In the genomic region with DNA sequence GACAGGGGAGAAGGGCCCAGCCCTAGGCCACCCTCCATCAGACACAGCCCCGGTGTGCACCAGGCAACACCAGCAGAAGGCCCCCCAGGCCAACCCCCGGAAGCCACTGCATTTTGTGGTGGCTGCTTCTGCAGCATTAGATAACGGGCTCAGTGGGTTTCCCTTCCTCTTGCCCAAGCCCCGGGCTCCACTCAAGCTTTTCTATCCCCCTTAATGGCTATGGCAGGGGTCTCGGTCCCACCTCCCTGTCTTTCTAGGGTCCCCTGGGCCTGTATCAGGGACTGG, we compare ENCODE assay signal across 24 cellular contexts. TPM values are rescaled to one million over a fixed set of nuclear protein-coding genes. Genes with fewer than 3 reads are reported as not detected.
DNase-seq lines count a peak whose midpoint lies in the region; ATAC-seq lines count a peak whose summit lies in the region.
"Had no signal": no experiment of that assay in that cellular context is flagged by ENCODE, and none has a peak within 500 bp of the region (broad histone marks: within the 10 kb centered on the region; RNA-seq: fewer than 3 reads in every experiment).

No MANE protein-coding gene starts in this region.

- no peaks in the 10 kb centered on the region for H3K27me3 Mint-ChIP-seq in stimulated activated naive CD8-positive, alpha-beta T cell treated with anti-CD3 and anti-CD28 coated beads, Interleukin-15, amount 100 ng/mL, for 72 hours
- H3K27me3 Mint-ChIP-seq in T-helper 17 cell (no peaks in the 10 kb centered on the region), immature natural killer cell (ENCODE audit: low read depth in 3 of 3) (peaks cover 2 to 16% (median 7%) of the 10 kb centered on the region in 3 donors)
- H3K27me3 Mint-ChIP-seq: activated CD4-positive, alpha-beta memory T cell treated with anti-CD3 and anti-CD28 coated beads, Interleukin-2, amount 10 ng/mL, durations not matched to agents 7 days and 5 days; activated T-cell treated with anti-CD3 and anti-CD28 coated beads, Interleukin-2, amount 50 U/mL, for 24 hours; memory B cell had no signal

- peaks cover 0 to 8% of the 10 kb centered on the region in 2 donors for H3K9me3 Mint-ChIP-seq in stimulated activated naive CD8-positive, alpha-beta T cell treated with anti-CD3 and anti-CD28 coated beads, Interleukin-15, amount 100 ng/mL, for 72 hours
- H3K9me3 Mint-ChIP-seq in immature natural killer cell: no peaks in the 10 kb centered on the region
- H3K9me3 Mint-ChIP-seq: memory B cell had no signal

- H3K4me1 Mint-ChIP-seq in stimulated activated naive CD8-positive, alpha-beta T cell treated with anti-CD3 and anti-CD28 coated beads, Interleukin-15, amount 100 ng/mL, for 72 hours: peaks cover 16% of the 10 kb centered on the region
- H3K4me1 Mint-ChIP-seq in T-helper 17 cell (peaks cover 3% of the 10 kb centered on the region), immature natural killer cell (peaks cover 8 to 40% of the 10 kb centered on the region in 2 donors)
- H3K4me1 Mint-ChIP-seq: memory B cell had no signal

- no peak for ATAC-seq in stimulated activated naive CD8-positive, alpha-beta T cell treated with anti-CD3 and anti-CD28 coated beads, Interleukin-15, amount 100 ng/mL, for 72 hours
- no peak for ATAC-seq in stimulated activated naive CD8-positive, alpha-beta T cell treated with anti-CD3 and anti-CD28 coated beads, Interleukin-15, Interleukin-2, amounts not matched to agents 100 U/mL and 50 U/mL, for 24 hours
- no peak for ATAC-seq in T-helper 17 cell
- ATAC-seq: SK-N-SH treated with all-trans-retinoic acid at 6 μM for 48 hours had no signal

- no peaks in the 10 kb centered on the region for H3K9me3 ChIP-seq in T-helper 17 cell (ENCODE audit: control insufficient read depth, low read length, poor library complexity, severe bottlenecking)
- H3K9me3 ChIP-seq: suprapubic skin had no signal

- peak overlapping the region; percentile 79 to 82 for H3K27ac Mint-ChIP-seq in stimulated activated naive CD8-positive, alpha-beta T cell treated with anti-CD3 and anti-CD28 coated beads, Interleukin-15, amount 100 ng/mL, for 72 hours
- peak overlapping the region; percentile 62 for H3K27ac Mint-ChIP-seq in T-helper 17 cell
- peak overlapping the region; percentile 65 to 96 (median 74) for H3K27ac Mint-ChIP-seq in immature natural killer cell
- H3K27ac Mint-ChIP-seq: activated CD4-positive, alpha-beta memory T cell treated with anti-CD3 and anti-CD28 coated beads, Interleukin-2, amount 10 ng/mL, durations not matched to agents 7 days and 5 days; activated T-cell treated with anti-CD3 and anti-CD28 coated beads, Interleukin-2, amount 50 U/mL, for 24 hours; memory B cell had no signal

- no peak for DNase-seq in stimulated activated naive CD8-positive, alpha-beta T cell treated with anti-CD3 and anti-CD28 coated beads, Interleukin-15, amount 100 ng/mL, for 72 hours
- no peak for DNase-seq in stimulated activated naive CD8-positive, alpha-beta T cell treated with anti-CD3 and anti-CD28 coated beads, Interleukin-15, Interleukin-2, amounts not matched to agents 100 U/mL and 50 U/mL, for 24 hours
- DNase-seq in T-helper 17 cell: no peak
- peak in 1 of 3 donors; percentile 13 for DNase-seq in immature natural killer cell
- no peak for DNase-seq in LoVo (ENCODE audit: low spot score)
- DNase-seq in OCI-M2 (lab: John Stamatoyannopoulos, UW; ENCODE audit: unreplicated experiment): no peak
- DNase-seq in effector CD4-positive, alpha-beta T cell: no peak
- DNase-seq: activated CD4-positive, alpha-beta memory T cell treated with anti-CD3 and anti-CD28 coated beads, Interleukin-2, amount 10 ng/mL, durations not matched to agents 7 days and 5 days; activated naive CD4-positive, alpha-beta T cell treated with anti-CD3 and anti-CD28 coated beads, Interleukin-2, amount 50 U/mL, for 16 hours; activated T-cell treated with anti-CD3 and anti-CD28 coated beads, Interleukin-2, amount 50 U/mL, for 24 hours; C1 segment of cervical spinal cord; Calu3; caudate nucleus; dermis blood vessel endothelial cell; glutamatergic neuron; NCI-H1417; NCI-H2081; NCI-H226; NCI-H748 treated with DMSO at 0.1 percent for 48 hours; nucleus accumbens; T-helper 9 cell had no signal

- peak overlapping the region in 1 of 2 donors; percentile 50 for H3K4me3 Mint-ChIP-seq in stimulated activated naive CD8-positive, alpha-beta T cell treated with anti-CD3 and anti-CD28 coated beads, Interleukin-15, amount 100 ng/mL, for 72 hours
- H3K4me3 Mint-ChIP-seq in T-helper 17 cell: no peak overlapping the region
- H3K4me3 Mint-ChIP-seq in immature natural killer cell: peak overlapping the region in 2 of 5 donors; percentile 30 to 38
- H3K4me3 Mint-ChIP-seq: activated CD4-positive, alpha-beta memory T cell treated with anti-CD3 and anti-CD28 coated beads, Interleukin-2, amount 10 ng/mL, durations not matched to agents 7 days and 5 days; activated T-cell treated with anti-CD3 and anti-CD28 coated beads, Interleukin-2, amount 50 U/mL, for 24 hours; memory B cell had no signal

- peaks cover 14% of the 10 kb centered on the region for H3K36me3 Mint-ChIP-seq in T-helper 17 cell (ENCODE audit: low read depth)
- H3K36me3 Mint-ChIP-seq in immature natural killer cell: peaks cover 27 to 38% (median 31%) of the 10 kb centered on the region in 3 donors

RNA-seq across cellular contexts. Expression of gene C1orf174, which starts 18.9 kb away (rescaled TPM):
- total RNA-seq in T-helper 17 cell: 10 to 100 TPM; 13.5 to 16.4 TPM
- 10 to 100 TPM; 27.1 to 54.2 (median 34.0) TPM for polyA plus RNA-seq in immature natural killer cell

RNA-seq across cellular contexts. Expression of gene DFFB, which starts 23.9 kb away (rescaled TPM):
- 10 to 100 TPM; 14.9 to 15.3 TPM for total RNA-seq in T-helper 17 cell
- 10 to 100 TPM in 2 of 3 donors, 1 to 10 TPM in 1; 8.3 to 25.6 (median 11.9) TPM for polyA plus RNA-seq in immature natural killer cell

RNA-seq across cellular contexts. Expression of gene CEP104, which starts 24.1 kb away (rescaled TPM):
- total RNA-seq in T-helper 17 cell: 10 to 100 TPM; 33.0 to 34.6 TPM
- 10 to 100 TPM in 2 of 3 donors, 1 to 10 TPM in 1; 2.5 to 32.7 (median 18.2) TPM for polyA plus RNA-seq in immature natural killer cell
